In the genomic region with DNA sequence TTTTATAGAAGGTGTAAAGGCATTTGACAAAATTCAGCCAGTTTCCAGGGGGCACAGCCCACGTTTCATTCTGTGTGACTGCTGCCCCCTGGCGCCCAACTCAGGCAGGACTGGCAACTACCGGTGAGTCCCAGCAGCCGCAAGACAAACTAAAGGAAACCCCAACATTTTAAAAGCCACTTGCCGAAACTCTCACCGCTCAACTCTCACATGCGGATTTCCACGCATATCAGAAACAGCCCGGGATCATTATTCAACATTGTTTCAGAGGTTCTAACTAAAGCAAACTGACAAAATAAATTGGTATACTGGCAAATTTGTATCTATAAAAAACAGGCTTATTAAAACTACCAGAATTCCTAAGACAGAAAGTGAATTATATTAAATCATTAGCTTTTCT, we compare ENCODE assay signal across 7 cellular contexts. TPM values are rescaled to one million over a fixed set of nuclear protein-coding genes. Genes with fewer than 3 reads are reported as not detected.
DNase-seq lines count a peak whose midpoint lies in the region; ATAC-seq and TF ChIP-seq lines count a peak whose summit lies in the region.

No MANE protein-coding gene starts in this region.

- TF ChIP-seq CTCF in GM12864 (IDR thresholded peaks at IDR 0.05; ENCODE audit: low read depth, low read length, missing control alignments) (peak; percentile 85), astrocyte of the spinal cord (IDR thresholded peaks at IDR 0.05; ENCODE audit: low read depth, low read length) (peak; percentile 95), smooth muscle cell (IDR thresholded peaks at IDR 0.05; ENCODE audit: borderline replicate concordance, insufficient read depth, poor library complexity, severe bottlenecking) (peak; percentile 85)

- 8% methylated on average over 9 of the region's 9 CpGs for WGBS in smooth muscle cell (ENCODE audit: low lambda C conversion rate)

- no peak overlapping the region for H3K9ac ChIP-seq in smooth muscle cell (ENCODE audit: low read depth)

- H3F3A ChIP-seq in smooth muscle cell (ENCODE audit: low read depth), result no peaks in the 10 kb centered on the region

- DNase-seq in GM12864 (ENCODE audit: low read depth), result peak; percentile 51
- DNase-seq in NCI-H1092 treated with DMSO at 0.1 percent for 48 hours (lab: John Stamatoyannopoulos, UW), result peak; percentile 29
- DNase-seq in UCSD-AML1 (lab: John Stamatoyannopoulos, UW; ENCODE audit: unreplicated experiment), result peak; percentile 72
- DNase-seq in astrocyte of the spinal cord (ENCODE audit: low read depth, low spot score), result peak; percentile 67
- DNase-seq in hypothalamus (lab: John Stamatoyannopoulos, UW), result peak in 48 of 51 donors; percentile 9 to 87 (median 60)
- DNase-seq in smooth muscle cell (lab: John Stamatoyannopoulos, UW; ENCODE audit: unreplicated experiment), result peak; percentile 39

- no peaks in the 10 kb centered on the region for H3K9me3 ChIP-seq in smooth muscle cell (replicated peaks; ENCODE audit: low read depth)

- H3K36me3 ChIP-seq in smooth muscle cell (ENCODE audit: low read depth), result no peaks in the 10 kb centered on the region

- in situ Hi-C loops in astrocyte of the spinal cord (cut with HindIII; ENCODE audit: low sequenced_read_pairs), result no loop called here

- peak overlapping the region; percentile 16; the same call in 1 of the 2 replicates for H3K4me3 ChIP-seq in GM12864 (ENCODE audit: low read depth, low read length)
- H3K4me3 ChIP-seq in astrocyte of the spinal cord (ENCODE audit: low read depth, low read length), result no peak overlapping the region
- no peak overlapping the region for H3K4me3 ChIP-seq in smooth muscle cell

- no peaks in the 10 kb centered on the region for H3K79me2 ChIP-seq in smooth muscle cell (ENCODE audit: low read depth)

- H3K4me2 ChIP-seq in smooth muscle cell, result no peak overlapping the region

- H3K27me3 ChIP-seq in smooth muscle cell (ENCODE audit: low read depth), result no peaks in the 10 kb centered on the region

- no peaks in the 10 kb centered on the region for H4K20me1 ChIP-seq in smooth muscle cell (ENCODE audit: low read depth)

- H3K27ac ChIP-seq in smooth muscle cell (ENCODE audit: low read depth), result no peak overlapping the region

- ATAC-seq in GM18858 (IDR thresholded peaks at IDR 0.05; ENCODE audit: unreplicated experiment), result no peak

- no peak overlapping the region for H2AFZ ChIP-seq in smooth muscle cell (ENCODE audit: low read depth)

- no peaks in the 10 kb centered on the region for H3K4me1 ChIP-seq in smooth muscle cell (ENCODE audit: low read depth)

RNA-seq across cellular contexts. Expression of gene MORC2, which starts 48.2 kb away (rescaled TPM):
- 21.2 and 42.9 TPM in 2 replicates for total RNA-seq in smooth muscle cell
- polyA plus RNA-seq in smooth muscle cell, result 21.0 and 22.0 TPM in 2 replicates

RNA-seq across cellular contexts. Expression of gene TUG1, which starts 48.7 kb away (rescaled TPM):
- 113 and 119 TPM in 2 replicates for total RNA-seq in smooth muscle cell
- polyA plus RNA-seq in smooth muscle cell, result 30.6 and 43.0 TPM in 2 replicates
